ENCODE assay signal across 8 cellular contexts in the genomic region with DNA sequence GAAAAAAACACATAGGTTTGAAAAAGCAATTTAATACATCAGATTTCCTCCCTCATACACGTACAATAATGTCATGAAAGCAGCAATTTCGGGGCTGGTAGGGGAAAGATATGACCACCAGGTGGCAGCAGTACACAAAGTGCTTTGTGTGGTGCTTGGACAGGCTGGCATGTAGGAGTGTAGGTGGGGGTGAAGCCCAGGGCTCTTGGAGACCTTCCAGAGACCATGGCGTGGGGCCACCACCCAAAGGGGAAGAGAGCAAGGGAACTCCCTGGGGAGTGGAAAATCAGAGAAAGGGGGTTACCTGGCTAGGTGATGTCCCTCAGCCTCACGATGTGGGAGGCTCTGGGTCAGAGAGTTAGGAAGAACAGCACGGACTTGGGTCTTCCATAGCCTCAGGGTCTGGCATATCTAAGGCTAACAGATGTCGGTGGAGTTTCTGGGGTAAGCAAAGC. TPM values are rescaled to one million over a fixed set of nuclear protein-coding genes. Genes with fewer than 3 reads are reported as not detected.
DNase-seq lines count a peak whose midpoint lies in the region; ATAC-seq, FAIRE-seq and TF ChIP-seq lines count a peak whose summit lies in the region.

No MANE protein-coding gene starts in this region.

- peak overlapping the region; percentile 20 for H3K27ac Mint-ChIP-seq in astrocyte (ENCODE audit: unreplicated experiment)

- no peak overlapping the region for H3K27ac ChIP-seq in astrocyte (ENCODE audit: low read depth, low read length)

- H3K36me3 ChIP-seq in astrocyte (ENCODE audit: insufficient read depth, low read length): no peaks in the 10 kb centered on the region

- peaks cover 20% of the 10 kb centered on the region for H3K4me1 ChIP-seq in astrocyte (ENCODE audit: insufficient read depth, low read length)

- peaks cover 9% of the 10 kb centered on the region for H3K9me3 Mint-ChIP-seq in astrocyte (ENCODE audit: unreplicated experiment)

- no peaks in the 10 kb centered on the region for H3K36me3 Mint-ChIP-seq in astrocyte (ENCODE audit: low read depth, unreplicated experiment)

- peak; percentile 89 for TF ChIP-seq CTCF in astrocyte (IDR thresholded peaks at IDR 0.05; ENCODE audit: insufficient read depth, low read depth, low read length)

- H3K4me1 Mint-ChIP-seq in astrocyte (ENCODE audit: low read depth, unreplicated experiment): peaks cover 27% of the 10 kb centered on the region

- no peaks in the 10 kb centered on the region for H4K20me1 ChIP-seq in astrocyte (ENCODE audit: insufficient read depth, low read length)

- no peaks in the 10 kb centered on the region for H3K27me3 Mint-ChIP-seq in astrocyte (ENCODE audit: low read depth, unreplicated experiment)

- DNase-seq in A172 (ENCODE audit: low spot score) (peak; percentile 63), NCI-H1930 (lab: John Stamatoyannopoulos, UW) (peak; percentile 33 to 77), T-helper 22 cell (ENCODE audit: low read depth) (peak; percentile 1), astrocyte (ENCODE audit: low read depth) (peak; percentile 38), hypothalamus (lab: John Stamatoyannopoulos, UW) (peak in 46 of 51 donors; percentile 0 to 76 (median 33)), smooth muscle cell of the brain vasculature (ENCODE audit: low read depth, low spot score) (peak; percentile 53)

- H3K9ac ChIP-seq in astrocyte (ENCODE audit: low read length): no peak overlapping the region

- no peak overlapping the region for H3K4me3 ChIP-seq in astrocyte (ENCODE audit: insufficient read depth, low read depth, low read length)

- peak overlapping the region; percentile 45 for H3K4me2 ChIP-seq in astrocyte (ENCODE audit: low read length)

- H3K79me2 ChIP-seq in astrocyte (ENCODE audit: insufficient read depth, low read length): no peaks in the 10 kb centered on the region

- H2AFZ ChIP-seq in astrocyte (ENCODE audit: low read depth, low read length): peak overlapping the region; percentile 32

- peaks cover 4% of the 10 kb centered on the region for H3K9me3 ChIP-seq in astrocyte (ENCODE audit: insufficient read depth, low read depth, low read length)

- no peaks in the 10 kb centered on the region for H3K27me3 ChIP-seq in astrocyte (ENCODE audit: insufficient read depth, low read length)

- ATAC-seq in GM18498 (IDR thresholded peaks at IDR 0.05; ENCODE audit: unreplicated experiment) (peak; percentile 82), HG02885 (IDR thresholded peaks at IDR 0.05; ENCODE audit: poor library complexity, unreplicated experiment) (peak; percentile 91)

- no peak overlapping the region for H3K4me3 Mint-ChIP-seq in astrocyte (ENCODE audit: unreplicated experiment)

- peak; percentile 56 for FAIRE-seq in astrocyte (lab: Jason Lieb, UNC)

RNA-seq across cellular contexts. Expression of a gene that starts 11.8 kb away (rescaled TPM):
- total RNA-seq in A172 (2014; rRNA removed; shearing (Covaris generic)): 10.7 and 11.5 TPM in 2 replicates
- total RNA-seq in astrocyte: 0.70 and 0.91 TPM in 2 replicates

Comparison
In these comparisons a context has a peak if more than half of its experiments do, and no peak if none do; other contexts are left out.
1. DNase-seq: peak in every context shown above with its lines; median percentile 63 in A172; 55 in NCI-H1930; 53 in smooth muscle cell of the brain vasculature; 38 in astrocyte; 33 in hypothalamus; 1 in T-helper 22 cell.